Comparison of ENCODE assay signal across 8 cellular contexts in the genomic region with DNA sequence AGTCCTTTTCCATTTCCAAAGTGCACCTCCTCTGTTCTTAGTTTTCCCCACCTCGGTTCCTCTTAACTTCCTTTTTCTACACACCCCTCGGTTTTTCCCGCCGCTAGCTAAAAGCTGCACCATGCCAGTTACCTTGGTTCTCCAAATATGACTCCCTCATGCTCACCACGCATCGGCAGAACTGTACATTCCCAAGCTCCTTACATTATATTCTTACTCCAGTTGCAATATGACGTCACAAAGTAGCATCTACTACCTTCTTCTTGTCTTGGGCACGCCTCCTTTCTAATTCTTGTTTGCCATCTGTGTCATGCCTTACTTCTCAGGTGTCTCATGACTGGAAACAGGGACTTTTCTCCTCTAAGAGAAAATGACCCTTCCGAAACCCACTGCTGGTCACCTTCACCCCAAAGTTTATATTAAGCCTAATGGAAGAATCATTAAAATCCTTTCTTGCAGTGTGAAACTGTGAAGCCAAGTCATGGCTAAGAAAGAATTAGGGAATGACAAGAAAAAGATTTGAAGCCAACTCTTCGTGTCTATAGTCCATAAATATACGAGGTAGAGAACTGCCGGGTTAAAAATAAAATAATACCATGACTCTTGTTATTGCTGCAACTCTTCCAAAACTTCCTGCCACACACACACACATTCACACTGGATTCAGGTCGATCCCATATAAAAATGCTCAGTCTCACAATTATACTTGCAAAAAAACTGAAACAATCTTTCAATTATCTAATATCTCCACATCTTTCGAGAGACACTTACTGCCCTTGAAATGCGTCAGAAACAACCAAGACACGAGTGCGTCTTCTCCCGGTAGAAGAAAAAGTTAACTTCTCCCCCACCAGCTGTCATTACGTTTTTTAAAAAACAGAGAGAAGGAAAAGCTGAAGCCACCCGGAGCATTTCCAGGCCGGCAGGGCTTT. TPM values are rescaled to one million over a fixed set of nuclear protein-coding genes. Genes with fewer than 3 reads are reported as not detected.
DNase-seq lines count a peak whose midpoint lies in the region; ATAC-seq and TF ChIP-seq lines count a peak whose summit lies in the region.

No MANE protein-coding gene starts in this region.

- H3K4me2 ChIP-seq in neuronal stem cell (ENCODE audit: insufficient read depth, low read length, poor library complexity, severe bottlenecking) = peak overlapping the region; percentile 91

- no peak overlapping the region for H4K8ac ChIP-seq in neuronal stem cell (ENCODE audit: low read depth, low read length)

- H3K9me3 Mint-ChIP-seq in endodermal cell = no peaks in the 10 kb centered on the region

- DNase-seq in NOMO-1 treated with DMSO at 0.1 percent for 48 hours (lab: John Stamatoyannopoulos, UW; ENCODE audit: unreplicated experiment) (peak; percentile 7), NOMO-1 treated with dmso at 0.1 percent for 144 hours (lab: John Stamatoyannopoulos, UW; ENCODE audit: unreplicated experiment) (no peak), SIG-M5 (lab: John Stamatoyannopoulos, UW) (peak; percentile 28), endodermal cell (no peak), neuronal stem cell (ENCODE audit: low spot score) (no peak), Ammon's horn (ENCODE audit: low spot score) (no peak)
- no peak for DNase-seq in activated effector memory CD4-positive, alpha-beta T cell treated with anti-CD3 and anti-CD28 coated beads, Interleukin-2, amount 50 U/mL, for 16 hours

- H2BK12ac ChIP-seq in neuronal stem cell (ENCODE audit: low read length) = no peak overlapping the region

- H3K36me3 ChIP-seq in endodermal cell (ENCODE audit: control insufficient read depth, insufficient read depth, low read length) = no peaks in the 10 kb centered on the region
- peaks cover 0 to 2% of the 10 kb centered on the region in 2 donors for H3K36me3 ChIP-seq in neuronal stem cell (replicated peaks in 1 of 2; ENCODE audit: control insufficient read depth in 2 of 2, insufficient read depth in 2 of 2, low read length in 2 of 2)

- H2AFZ ChIP-seq in neuronal stem cell (ENCODE audit: low read length) = peak overlapping the region; percentile 98

- no peak overlapping the region for H2BK15ac ChIP-seq in neuronal stem cell (ENCODE audit: low read length)

- TF ChIP-seq CTCF in endodermal cell (conservative IDR thresholded peaks at IDR 0.05) = no peak

- H3K9ac ChIP-seq in endodermal cell (ENCODE audit: extremely low read depth, low read length, poor library complexity, severe bottlenecking) = peak overlapping the region; percentile 76
- no peak overlapping the region for H3K9ac ChIP-seq in neuronal stem cell (ENCODE audit: low read depth, low read length, poor library complexity)

- WGBS in endodermal cell (ENCODE audit: insufficient coverage in 1 of 2, insufficient read length in 1 of 2), 2 experiments = 41 to 43% methylated on average over 17 to 21 of the region's 21 CpGs
- no CpG with 5 or more reads among the region's 21 CpGs for WGBS in neuronal stem cell (ENCODE audit: extremely low coverage in 2 of 2, insufficient read length in 2 of 2, insufficient replicate concordance in 1 of 2), 2 donors

- no peak overlapping the region for H2BK5ac ChIP-seq in neuronal stem cell (ENCODE audit: low read length)

- H2AK5ac ChIP-seq in neuronal stem cell (ENCODE audit: low read depth, low read length) = no peak overlapping the region

- H3K4me3 ChIP-seq in endodermal cell (ENCODE audit: low read length) = peak overlapping the region; percentile 86
- peak overlapping the region; percentile 70 to 100 for H3K4me3 ChIP-seq in neuronal stem cell (ENCODE audit: low read length in 2 of 2)

- no peak overlapping the region for H3K4ac ChIP-seq in neuronal stem cell (ENCODE audit: low read length)

- peak overlapping the region; percentile 87 for H3K18ac ChIP-seq in neuronal stem cell (ENCODE audit: low read length)

- H3K27ac ChIP-seq in endodermal cell (ENCODE audit: low read depth, low read length) = no peak overlapping the region
- no peak overlapping the region for H3K27ac ChIP-seq in neuronal stem cell (replicated peaks; ENCODE audit: low read length)

- H2BK120ac ChIP-seq in neuronal stem cell (ENCODE audit: low read depth, low read length) = no peak overlapping the region

- H3K9me3 ChIP-seq in endodermal cell (ENCODE audit: control insufficient read depth, low read length) = no peaks in the 10 kb centered on the region
- H3K9me3 ChIP-seq in neuronal stem cell (replicated peaks in 1 of 2; ENCODE audit: control insufficient read depth in 2 of 2, insufficient read depth in 1 of 2, low read depth in 1 of 2, low read length in 2 of 2) = no peaks in the 10 kb centered on the region

- no peak overlapping the region for H3K23ac ChIP-seq in neuronal stem cell (ENCODE audit: low read depth, low read length, poor library complexity)

- H3K27ac Mint-ChIP-seq in endodermal cell = peak overlapping the region; percentile 57

- H3K27me3 Mint-ChIP-seq in endodermal cell (ENCODE audit: insufficient read depth) = peaks cover 2% of the 10 kb centered on the region

- H3K27me3 ChIP-seq in endodermal cell (ENCODE audit: control insufficient read depth, insufficient read depth, low read length, poor library complexity, severe bottlenecking) (no peaks in the 10 kb centered on the region), neuronal stem cell (ENCODE audit: control insufficient read depth in 3 of 3, insufficient read depth in 3 of 3, low read depth in 1 of 3, low read length in 3 of 3) (peaks cover 0 to 4% (median 2%) of the 10 kb centered on the region in 3 experiments)

- no peak overlapping the region for H3K14ac ChIP-seq in neuronal stem cell (ENCODE audit: low read length)

- peaks cover 19% of the 10 kb centered on the region for H3K4me1 Mint-ChIP-seq in endodermal cell

- H3K4me3 Mint-ChIP-seq in endodermal cell = peak overlapping the region; percentile 65

- H3K79me1 ChIP-seq in neuronal stem cell (ENCODE audit: low read depth, low read length) = peaks cover 8% of the 10 kb centered on the region

- H3K36me3 Mint-ChIP-seq in endodermal cell (ENCODE audit: low read depth) = no peaks in the 10 kb centered on the region

- no peak for ATAC-seq in GM18498 (IDR thresholded peaks at IDR 0.05; ENCODE audit: unreplicated experiment)

- no peak overlapping the region for H4K91ac ChIP-seq in neuronal stem cell (ENCODE audit: low read depth, low read length, poor library complexity)

- H3K4me1 ChIP-seq in endodermal cell (ENCODE audit: control insufficient read depth, insufficient read depth, low read length) = peaks cover 2% of the 10 kb centered on the region
- peaks cover 6 to 11% of the 10 kb centered on the region in 2 donors for H3K4me1 ChIP-seq in neuronal stem cell (ENCODE audit: control insufficient read depth in 2 of 2, insufficient read depth in 1 of 2, low read depth in 1 of 2, low read length in 2 of 2)

RNA-seq across cellular contexts. Expression of a gene that starts 1.6 kb away (rescaled TPM):
- total RNA-seq in endodermal cell = 10 to 100 TPM; 30.7 to 36.9 TPM
- polyA plus RNA-seq in endodermal cell (2013, experiment 1 of 2) = 25.1 TPM
- 23.1 TPM for polyA plus RNA-seq in endodermal cell (2013, experiment 2 of 2)
- 11.4 TPM for polyA plus RNA-seq in neuronal stem cell (2013, experiment 1 of 2)
- 11.9 TPM for polyA plus RNA-seq in neuronal stem cell (2013, experiment 2 of 2)

RNA-seq across cellular contexts. Expression of a gene that starts 28.7 kb away (rescaled TPM):
- 10 to 100 TPM; 18.5 to 24.2 TPM for total RNA-seq in endodermal cell
- polyA plus RNA-seq in endodermal cell (2013, experiment 1 of 2) = 16.4 TPM
- 14.0 TPM for polyA plus RNA-seq in endodermal cell (2013, experiment 2 of 2)
- polyA plus RNA-seq in neuronal stem cell (2013, experiment 1 of 2) = 14.3 TPM
- 17.2 TPM for polyA plus RNA-seq in neuronal stem cell (2013, experiment 2 of 2)

Comparison
In these comparisons a context has a peak if more than half of its experiments do, and no peak if none do; other contexts are left out.
1. DNase-seq: peak in NOMO-1 treated with DMSO at 0.1 percent for 48 hours (single experiment) and SIG-M5 (single experiment); none in NOMO-1 treated with dmso at 0.1 percent for 144 hours (single experiment), endodermal cell (single experiment), neuronal stem cell (single experiment), activated effector memory CD4-positive, alpha-beta T cell treated with anti-CD3 and anti-CD28 coated beads, Interleukin-2, amount 50 U/mL, for 16 hours (single experiment) and Ammon's horn (single experiment).